24 cellular contexts compared by ENCODE assay signal in genomic region chr10:72796538-72796937, GRCh38.
"Had no signal": no experiment of that assay in that cellular context is flagged by ENCODE, and none has a peak within 500 bp of the region (broad histone marks: within the 10 kb centered on the region; RNA-seq: fewer than 3 reads in every experiment).

No MANE protein-coding gene starts in this region.

- H3K27ac Mint-ChIP-seq: dendritic cell treated with granulocyte-macrophage colony-stimulating factor and Interleukin-4, amounts not matched to agents 40 ng/mL and 50 ng/mL, for 4 days; effector memory CD8-positive, alpha-beta T cell; mesothelial cell of epicardium; naive B cell had no signal

- H3K9me3 Mint-ChIP-seq: dendritic cell treated with granulocyte-macrophage colony-stimulating factor and Interleukin-4, amounts not matched to agents 40 ng/mL and 50 ng/mL, for 4 days; effector memory CD8-positive, alpha-beta T cell; endodermal cell; mesothelial cell of epicardium; naive B cell had no signal

- H3K4me3 ChIP-seq: colonic mucosa, esophagus squamous epithelium, gastrocnemius medialis, heart right ventricle, left lung, lower lobe of right lung, mucosa of descending colon had no signal

- DNase-seq: colonic mucosa; cortex of kidney; effector CD8-positive, alpha-beta T cell; effector memory CD8-positive, alpha-beta T cell; endodermal cell; erythroblast; esophagus squamous epithelium; foreskin melanocyte; gastrocnemius medialis; glutamatergic neuron; head of caudate nucleus; heart right ventricle; hippocampal formation; left cardiac atrium; left lung; left ventricle myocardium superior; lower lobe of right lung; mesenchymal stem cell; mucosa of descending colon; naive B cell had no signal

- H3K27me3 Mint-ChIP-seq: dendritic cell treated with granulocyte-macrophage colony-stimulating factor and Interleukin-4, amounts not matched to agents 40 ng/mL and 50 ng/mL, for 4 days; effector memory CD8-positive, alpha-beta T cell; naive B cell had no signal

- ATAC-seq: effector memory CD8-positive, alpha-beta T cell; esophagus mucosa; gastrocnemius medialis; left cardiac atrium; left lung; left ventricle myocardium superior; mucosa of descending colon had no signal

- H3K36me3 Mint-ChIP-seq: mesothelial cell of epicardium, naive B cell had no signal

- H3K4me3 Mint-ChIP-seq: dendritic cell treated with granulocyte-macrophage colony-stimulating factor and Interleukin-4, amounts not matched to agents 40 ng/mL and 50 ng/mL, for 4 days; effector memory CD8-positive, alpha-beta T cell; endodermal cell; mesothelial cell of epicardium; naive B cell had no signal

- H3K36me3 ChIP-seq: colonic mucosa, esophagus squamous epithelium, gastrocnemius medialis, heart right ventricle, left lung, lower lobe of right lung had no signal

- H3K9me3 ChIP-seq: colonic mucosa, esophagus squamous epithelium, gastrocnemius medialis, heart right ventricle, left lung, lower lobe of right lung, mucosa of descending colon had no signal

- H3K27ac ChIP-seq: colonic mucosa, epithelial cell of prostate, esophagus squamous epithelium, gastrocnemius medialis, heart right ventricle, left lung, lower lobe of right lung had no signal

- H3K4me1 ChIP-seq: colonic mucosa, lower lobe of right lung had no signal
